13 cellular contexts compared by ENCODE assay signal in genomic region chr22:33492210-33492651, GRCh38.
A peak's percentile ranks its signal among the peaks of the same experiment; 100 is the strongest.
DNase-seq lines count a peak whose midpoint lies in the region; ATAC-seq and TF ChIP-seq lines count a peak whose summit lies in the region.
"Had no signal": no experiment of that assay in that cellular context is flagged by ENCODE, and none has a peak within 500 bp of the region (broad histone marks: within the 10 kb centered on the region; RNA-seq: fewer than 3 reads in every experiment).

No MANE protein-coding gene starts in this region.

- peaks cover 0 to 13% of the 10 kb centered on the region in 2 donors for H3K4me1 ChIP-seq in right atrium auricular region
- no peaks in the 10 kb centered on the region for H3K4me1 ChIP-seq in thymus (ENCODE audit: control insufficient read depth, insufficient read depth, low read length)

- no peak overlapping the region for H3K27ac ChIP-seq in right atrium auricular region
- H3K27ac ChIP-seq in thymus (ENCODE audit: low read depth) = peak overlapping the region; percentile 47

- H3K27ac Mint-ChIP-seq in activated T-helper 1 cell treated with anti-CD3 and anti-CD28 coated beads, Interleukin-12 subunit alpha, Interleukin-12 subunit beta, Interleukin-2, Interleukin-4 antibody, amounts not matched to agents 30 ng/mL and 10 ng/mL and 1 ng/mL, durations not matched to agents 14 hours and 24 hours and 36 hours = no peak overlapping the region
- H3K27ac Mint-ChIP-seq: activated CD4-positive, alpha-beta memory T cell treated with anti-CD3 and anti-CD28 coated beads, Interleukin-2, amount 10 ng/mL, durations not matched to agents 7 days and 5 days had no signal

- H3K9me3 ChIP-seq in right atrium auricular region = no peaks in the 10 kb centered on the region
- no peaks in the 10 kb centered on the region for H3K9me3 ChIP-seq in thymus (ENCODE audit: control insufficient read depth)

- H3K36me3 ChIP-seq in right atrium auricular region (no peaks in the 10 kb centered on the region), thymus (ENCODE audit: control insufficient read depth, insufficient read depth) (no peaks in the 10 kb centered on the region)

- H3K4me3 Mint-ChIP-seq in activated T-helper 1 cell treated with anti-CD3 and anti-CD28 coated beads, Interleukin-12 subunit alpha, Interleukin-12 subunit beta, Interleukin-2, Interleukin-4 antibody, amounts not matched to agents 30 ng/mL and 10 ng/mL and 1 ng/mL, durations not matched to agents 14 hours and 24 hours and 36 hours = peak overlapping the region; percentile 23
- H3K4me3 Mint-ChIP-seq: activated CD4-positive, alpha-beta memory T cell treated with anti-CD3 and anti-CD28 coated beads, Interleukin-2, amount 10 ng/mL, durations not matched to agents 7 days and 5 days had no signal

- H3K36me3 Mint-ChIP-seq in activated T-helper 1 cell treated with anti-CD3 and anti-CD28 coated beads, Interleukin-12 subunit alpha, Interleukin-12 subunit beta, Interleukin-2, Interleukin-4 antibody, amounts not matched to agents 30 ng/mL and 10 ng/mL and 1 ng/mL, durations not matched to agents 14 hours and 24 hours and 36 hours (ENCODE audit: low read depth) = no peaks in the 10 kb centered on the region

- no peak for DNase-seq in Right ventricle myocardium superior
- no peak for DNase-seq in right atrium auricular region (ENCODE audit: low spot score)
- DNase-seq in activated T-helper 1 cell treated with anti-CD3 and anti-CD28 coated beads, Interleukin-12 subunit alpha, Interleukin-12 subunit beta, Interleukin-2, Interleukin-4 antibody, amounts not matched to agents 30 ng/mL and 10 ng/mL and 1 ng/mL, durations not matched to agents 14 hours and 24 hours and 36 hours (ENCODE audit: low spot score) = no peak
- no peak for DNase-seq in left lobe of liver (ENCODE audit: low spot score)
- no peak for DNase-seq in NCI-H524 (lab: John Stamatoyannopoulos, UW)
- no peak for DNase-seq in LoVo (ENCODE audit: low spot score)
- no peak for DNase-seq in SK-N-DZ (ENCODE audit: low spot score)
- DNase-seq: activated CD4-positive, alpha-beta memory T cell treated with anti-CD3 and anti-CD28 coated beads, Interleukin-2, amount 10 ng/mL, durations not matched to agents 7 days and 5 days; AML-193; dorsolateral prefrontal cortex; GDM1; NCI-H1694 treated with DMSO at 0.1 percent for 48 hours had no signal

- WGBS in thymus = 37% methylated on average over 4 of the region's 4 CpGs

- intact Hi-C loops in Right ventricle myocardium superior (cut with DNase I) = no loop called here
- intact Hi-C loops in activated T-helper 1 cell treated with anti-CD3 and anti-CD28 coated beads, Interleukin-12 subunit alpha, Interleukin-12 subunit beta, Interleukin-2, Interleukin-4 antibody, amounts not matched to agents 30 ng/mL and 10 ng/mL and 1 ng/mL, durations not matched to agents 14 hours and 24 hours and 36 hours (cut with micrococcal nuclease) = no loop called here

- no peaks in the 10 kb centered on the region for H3K27me3 ChIP-seq in right atrium auricular region
- H3K27me3 ChIP-seq in thymus (ENCODE audit: control insufficient read depth, insufficient read depth) = no peaks in the 10 kb centered on the region
- H3K27me3 ChIP-seq: dorsolateral prefrontal cortex had no signal

- H3K9me3 Mint-ChIP-seq in activated T-helper 1 cell treated with anti-CD3 and anti-CD28 coated beads, Interleukin-12 subunit alpha, Interleukin-12 subunit beta, Interleukin-2, Interleukin-4 antibody, amounts not matched to agents 30 ng/mL and 10 ng/mL and 1 ng/mL, durations not matched to agents 14 hours and 24 hours and 36 hours = peaks cover 7% of the 10 kb centered on the region

- H3K4me1 Mint-ChIP-seq in activated T-helper 1 cell treated with anti-CD3 and anti-CD28 coated beads, Interleukin-12 subunit alpha, Interleukin-12 subunit beta, Interleukin-2, Interleukin-4 antibody, amounts not matched to agents 30 ng/mL and 10 ng/mL and 1 ng/mL, durations not matched to agents 14 hours and 24 hours and 36 hours (ENCODE audit: low read depth) = no peaks in the 10 kb centered on the region
- H3K4me1 Mint-ChIP-seq: activated CD4-positive, alpha-beta memory T cell treated with anti-CD3 and anti-CD28 coated beads, Interleukin-2, amount 10 ng/mL, durations not matched to agents 7 days and 5 days had no signal

- no peak for TF ChIP-seq CTCF in right atrium auricular region (IDR thresholded peaks at IDR 0.05)

- H3K4me3 ChIP-seq in right atrium auricular region = no peak overlapping the region
- H3K4me3 ChIP-seq in thymus (ENCODE audit: low read length) = no peak overlapping the region

- ATAC-seq in Right ventricle myocardium superior (ENCODE audit: poor library complexity) (peak; percentile 61), left lobe of liver (peak; percentile 27)

- H3K27me3 Mint-ChIP-seq in activated T-helper 1 cell treated with anti-CD3 and anti-CD28 coated beads, Interleukin-12 subunit alpha, Interleukin-12 subunit beta, Interleukin-2, Interleukin-4 antibody, amounts not matched to agents 30 ng/mL and 10 ng/mL and 1 ng/mL, durations not matched to agents 14 hours and 24 hours and 36 hours (ENCODE audit: insufficient read depth) = peaks cover 3% of the 10 kb centered on the region
- H3K27me3 Mint-ChIP-seq: activated CD4-positive, alpha-beta memory T cell treated with anti-CD3 and anti-CD28 coated beads, Interleukin-2, amount 10 ng/mL, durations not matched to agents 7 days and 5 days had no signal
